In genomic region chr20:63363981-63364536, GRCh38 we compare ENCODE assay signal across 1 cellular context.
TF ChIP-seq lines count a peak whose summit lies in the region.

No MANE protein-coding gene starts in this region.

TF ChIP-seq in HepG2, 621 proteins besides CTCF, POLR2A, EP300 and RAD21 (continued from another document and continues in another):
- TF ChIP-seq, protein P1, sequence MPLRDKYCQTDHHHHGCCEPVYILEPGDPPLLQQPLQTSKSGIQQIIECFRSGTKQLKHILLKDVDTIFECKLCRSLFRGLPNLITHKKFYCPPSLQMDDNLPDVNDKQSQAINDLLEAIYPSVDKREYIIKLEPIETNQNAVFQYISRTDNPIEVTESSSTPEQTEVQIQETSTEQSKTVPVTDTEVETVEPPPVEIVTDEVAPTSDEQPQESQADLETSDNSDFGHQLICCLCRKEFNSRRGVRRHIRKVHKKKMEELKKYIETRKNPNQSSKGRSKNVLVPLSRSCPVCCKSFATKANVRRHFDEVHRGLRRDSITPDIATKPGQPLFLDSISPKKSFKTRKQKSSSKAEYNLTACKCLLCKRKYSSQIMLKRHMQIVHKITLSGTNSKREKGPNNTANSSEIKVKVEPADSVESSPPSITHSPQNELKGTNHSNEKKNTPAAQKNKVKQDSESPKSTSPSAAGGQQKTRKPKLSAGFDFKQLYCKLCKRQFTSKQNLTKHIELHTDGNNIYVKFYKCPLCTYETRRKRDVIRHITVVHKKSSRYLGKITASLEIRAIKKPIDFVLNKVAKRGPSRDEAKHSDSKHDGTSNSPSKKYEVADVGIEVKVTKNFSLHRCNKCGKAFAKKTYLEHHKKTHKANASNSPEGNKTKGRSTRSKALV (CRISPR knock-in tag; IDR thresholded peaks at IDR 0.05), result no peak
- TF ChIP-seq UBTF (CRISPR knock-in tag; IDR thresholded peaks at IDR 0.05) (peak; percentile 58), ZFX (CRISPR knock-in tag; IDR thresholded peaks at IDR 0.05; ENCODE audit: low read depth) (peak; percentile 38; the same call in 1 of the 2 replicates), MLLT10 (CRISPR knock-in tag; IDR thresholded peaks at IDR 0.05) (no peak), ZNF567 (CRISPR knock-in tag; IDR thresholded peaks at IDR 0.05; ENCODE audit: borderline replicate concordance) (no peak), ZNF792 (CRISPR knock-in tag; IDR thresholded peaks at IDR 0.05) (no peak), ZFY (CRISPR knock-in tag; IDR thresholded peaks at IDR 0.05) (peak; percentile 38; the same call in 1 of the 2 replicates), SP5 (CRISPR knock-in tag; IDR thresholded peaks at IDR 0.05; ENCODE audit: borderline replicate concordance, low read depth) (no peak), GATAD2A (CRISPR knock-in tag; IDR thresholded peaks at IDR 0.05) (no peak), YEATS4 (CRISPR knock-in tag; IDR thresholded peaks at IDR 0.05; ENCODE audit: borderline replicate concordance) (peak; percentile 2; the same call in 1 of the 2 replicates), CENPX (CRISPR knock-in tag; IDR thresholded peaks at IDR 0.05) (no peak), RXRA (CRISPR knock-in tag; IDR thresholded peaks at IDR 0.05) (0 out of 2 replicates have a peak, but pooled peaks have one; percentile 45), EZH2 (conservative IDR thresholded peaks at IDR 0.05; ENCODE audit: low read depth, low read length) (0 out of 2 replicates have a peak, but pooled peaks have one; percentile 46), NFE2L2 (IDR thresholded peaks at IDR 0.05; ENCODE audit: low read length) (no peak), ATF7 (IDR thresholded peaks at IDR 0.05) (no peak), ATF7 (CRISPR knock-in tag; IDR thresholded peaks at IDR 0.05) (no peak), RCOR2 (CRISPR knock-in tag; IDR thresholded peaks at IDR 0.05) (no peak), MEF2D (CRISPR knock-in tag; IDR thresholded peaks at IDR 0.05) (peak; percentile 61; the same call in 1 of the 2 replicates), ZNF468 (CRISPR knock-in tag; IDR thresholded peaks at IDR 0.05) (no peak), REXO4 (CRISPR knock-in tag; IDR thresholded peaks at IDR 0.05; ENCODE audit: borderline replicate concordance) (no peak), SOX13 (IDR thresholded peaks at IDR 0.05) (no peak), SOX13 (CRISPR knock-in tag; conservative IDR thresholded peaks at IDR 0.05 in 1 of 2, IDR thresholded peaks at IDR 0.05 in 1 of 2) (no peak), RAD51 (IDR thresholded peaks at IDR 0.05; ENCODE audit: borderline replicate concordance) (no peak), ZNF614 (CRISPR knock-in tag; IDR thresholded peaks at IDR 0.05; ENCODE audit: borderline replicate concordance) (no peak), MAX (IDR thresholded peaks at IDR 0.05) (no peak), FOXA1 (IDR thresholded peaks at IDR 0.05) (no peak), FOXA1 (CRISPR knock-in tag; IDR thresholded peaks at IDR 0.05) (no peak), BRF2 (CRISPR knock-in tag; IDR thresholded peaks at IDR 0.05) (no peak), ZNF574 (CRISPR knock-in tag; IDR thresholded peaks at IDR 0.05) (no peak)
- TF ChIP-seq, protein P2, sequence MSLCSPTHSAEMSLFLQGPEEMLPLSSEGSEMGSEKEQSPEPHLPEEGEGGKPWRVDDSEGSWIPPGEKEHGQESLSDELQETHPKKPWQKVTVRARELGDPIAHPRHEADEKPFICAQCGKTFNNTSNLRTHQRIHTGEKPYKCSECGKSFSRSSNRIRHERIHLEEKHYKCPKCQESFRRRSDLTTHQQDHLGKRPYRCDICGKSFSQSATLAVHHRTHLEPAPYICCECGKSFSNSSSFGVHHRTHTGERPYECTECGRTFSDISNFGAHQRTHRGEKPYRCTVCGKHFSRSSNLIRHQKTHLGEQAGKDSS (CRISPR knock-in tag; IDR thresholded peaks at IDR 0.05; ENCODE audit: borderline replicate concordance, low read depth), result no peak
- TF ChIP-seq, protein P3, sequence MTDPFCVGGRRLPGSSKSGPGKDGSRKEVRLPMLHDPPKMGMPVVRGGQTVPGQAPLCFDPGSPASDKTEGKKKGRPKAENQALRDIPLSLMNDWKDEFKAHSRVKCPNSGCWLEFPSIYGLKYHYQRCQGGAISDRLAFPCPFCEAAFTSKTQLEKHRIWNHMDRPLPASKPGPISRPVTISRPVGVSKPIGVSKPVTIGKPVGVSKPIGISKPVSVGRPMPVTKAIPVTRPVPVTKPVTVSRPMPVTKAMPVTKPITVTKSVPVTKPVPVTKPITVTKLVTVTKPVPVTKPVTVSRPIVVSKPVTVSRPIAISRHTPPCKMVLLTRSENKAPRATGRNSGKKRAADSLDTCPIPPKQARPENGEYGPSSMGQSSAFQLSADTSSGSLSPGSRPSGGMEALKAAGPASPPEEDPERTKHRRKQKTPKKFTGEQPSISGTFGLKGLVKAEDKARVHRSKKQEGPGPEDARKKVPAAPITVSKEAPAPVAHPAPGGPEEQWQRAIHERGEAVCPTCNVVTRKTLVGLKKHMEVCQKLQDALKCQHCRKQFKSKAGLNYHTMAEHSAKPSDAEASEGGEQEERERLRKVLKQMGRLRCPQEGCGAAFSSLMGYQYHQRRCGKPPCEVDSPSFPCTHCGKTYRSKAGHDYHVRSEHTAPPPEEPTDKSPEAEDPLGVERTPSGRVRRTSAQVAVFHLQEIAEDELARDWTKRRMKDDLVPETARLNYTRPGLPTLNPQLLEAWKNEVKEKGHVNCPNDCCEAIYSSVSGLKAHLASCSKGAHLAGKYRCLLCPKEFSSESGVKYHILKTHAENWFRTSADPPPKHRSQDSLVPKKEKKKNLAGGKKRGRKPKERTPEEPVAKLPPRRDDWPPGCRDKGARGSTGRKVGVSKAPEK (CRISPR knock-in tag; IDR thresholded peaks at IDR 0.05; ENCODE audit: borderline replicate concordance), result peak; percentile 74; the same call in 1 of the 2 replicates
- TF ChIP-seq, protein P4, sequence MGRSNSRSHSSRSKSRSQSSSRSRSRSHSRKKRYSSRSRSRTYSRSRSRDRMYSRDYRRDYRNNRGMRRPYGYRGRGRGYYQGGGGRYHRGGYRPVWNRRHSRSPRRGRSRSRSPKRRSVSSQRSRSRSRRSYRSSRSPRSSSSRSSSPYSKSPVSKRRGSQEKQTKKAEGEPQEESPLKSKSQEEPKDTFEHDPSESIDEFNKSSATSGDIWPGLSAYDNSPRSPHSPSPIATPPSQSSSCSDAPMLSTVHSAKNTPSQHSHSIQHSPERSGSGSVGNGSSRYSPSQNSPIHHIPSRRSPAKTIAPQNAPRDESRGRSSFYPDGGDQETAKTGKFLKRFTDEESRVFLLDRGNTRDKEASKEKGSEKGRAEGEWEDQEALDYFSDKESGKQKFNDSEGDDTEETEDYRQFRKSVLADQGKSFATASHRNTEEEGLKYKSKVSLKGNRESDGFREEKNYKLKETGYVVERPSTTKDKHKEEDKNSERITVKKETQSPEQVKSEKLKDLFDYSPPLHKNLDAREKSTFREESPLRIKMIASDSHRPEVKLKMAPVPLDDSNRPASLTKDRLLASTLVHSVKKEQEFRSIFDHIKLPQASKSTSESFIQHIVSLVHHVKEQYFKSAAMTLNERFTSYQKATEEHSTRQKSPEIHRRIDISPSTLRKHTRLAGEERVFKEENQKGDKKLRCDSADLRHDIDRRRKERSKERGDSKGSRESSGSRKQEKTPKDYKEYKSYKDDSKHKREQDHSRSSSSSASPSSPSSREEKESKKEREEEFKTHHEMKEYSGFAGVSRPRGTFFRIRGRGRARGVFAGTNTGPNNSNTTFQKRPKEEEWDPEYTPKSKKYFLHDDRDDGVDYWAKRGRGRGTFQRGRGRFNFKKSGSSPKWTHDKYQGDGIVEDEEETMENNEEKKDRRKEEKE (IDR thresholded peaks at IDR 0.05), result no peak
- TF ChIP-seq, protein P5, sequence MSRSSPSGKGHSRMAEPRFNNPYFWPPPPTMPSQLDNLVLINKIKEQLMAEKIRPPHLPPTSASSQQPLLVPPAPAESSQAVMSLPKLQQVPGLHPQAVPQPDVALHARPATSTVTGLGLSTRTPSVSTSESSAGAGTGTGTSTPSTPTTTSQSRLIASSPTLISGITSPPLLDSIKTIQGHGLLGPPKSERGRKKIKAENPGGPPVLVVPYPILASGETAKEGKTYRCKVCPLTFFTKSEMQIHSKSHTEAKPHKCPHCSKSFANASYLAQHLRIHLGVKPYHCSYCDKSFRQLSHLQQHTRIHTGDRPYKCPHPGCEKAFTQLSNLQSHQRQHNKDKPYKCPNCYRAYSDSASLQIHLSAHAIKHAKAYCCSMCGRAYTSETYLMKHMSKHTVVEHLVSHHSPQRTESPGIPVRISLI (CRISPR knock-in tag; IDR thresholded peaks at IDR 0.05; ENCODE audit: borderline replicate concordance), result no peak
- TF ChIP-seq, protein P6, sequence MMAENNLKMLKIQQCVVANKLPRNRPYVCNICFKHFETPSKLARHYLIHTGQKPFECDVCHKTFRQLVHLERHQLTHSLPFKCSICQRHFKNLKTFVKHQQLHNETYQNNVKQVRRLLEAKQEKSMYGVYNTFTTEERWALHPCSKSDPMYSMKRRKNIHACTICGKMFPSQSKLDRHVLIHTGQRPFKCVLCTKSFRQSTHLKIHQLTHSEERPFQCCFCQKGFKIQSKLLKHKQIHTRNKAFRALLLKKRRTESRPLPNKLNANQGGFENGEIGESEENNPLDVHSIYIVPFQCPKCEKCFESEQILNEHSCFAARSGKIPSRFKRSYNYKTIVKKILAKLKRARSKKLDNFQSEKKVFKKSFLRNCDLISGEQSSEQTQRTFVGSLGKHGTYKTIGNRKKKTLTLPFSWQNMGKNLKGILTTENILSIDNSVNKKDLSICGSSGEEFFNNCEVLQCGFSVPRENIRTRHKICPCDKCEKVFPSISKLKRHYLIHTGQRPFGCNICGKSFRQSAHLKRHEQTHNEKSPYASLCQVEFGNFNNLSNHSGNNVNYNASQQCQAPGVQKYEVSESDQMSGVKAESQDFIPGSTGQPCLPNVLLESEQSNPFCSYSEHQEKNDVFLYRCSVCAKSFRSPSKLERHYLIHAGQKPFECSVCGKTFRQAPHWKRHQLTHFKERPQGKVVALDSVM (CRISPR knock-in tag; IDR thresholded peaks at IDR 0.05), result 0 out of 2 replicates have a peak, but pooled peaks have one; percentile 14
